ENCODE assay signal across 12 cellular contexts in the genomic region with DNA sequence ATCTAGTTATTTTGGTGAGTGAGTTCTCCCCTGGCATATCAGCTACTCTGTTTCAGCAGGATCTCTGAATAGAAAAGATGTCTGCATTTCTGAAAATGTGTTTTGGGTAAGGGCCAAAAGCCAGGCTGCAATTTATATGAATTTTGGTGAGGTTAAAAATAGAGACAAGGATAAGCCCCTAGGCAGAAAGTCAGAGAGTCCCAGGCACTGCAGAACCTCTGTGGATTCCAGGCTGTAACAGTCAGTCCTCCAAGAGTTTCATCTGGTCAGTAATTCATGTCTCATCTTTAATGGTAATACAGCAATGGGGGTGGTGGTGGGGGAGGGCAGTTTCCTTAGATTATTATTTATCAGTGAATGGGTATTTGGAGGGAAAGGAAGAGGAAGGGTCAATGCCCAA. TPM values are rescaled to one million over a fixed set of nuclear protein-coding genes. Genes with fewer than 3 reads are reported as not detected.
"Had no signal": no experiment of that assay in that cellular context is flagged by ENCODE, and none has a peak within 500 bp of the region (broad histone marks: within the 10 kb centered on the region; RNA-seq: fewer than 3 reads in every experiment).

No MANE protein-coding gene starts in this region.

- H3K9me3 ChIP-seq: mucosa of descending colon, ovary, thyroid gland had no signal

- H3K4me3 ChIP-seq: cardiac muscle cell, hepatocyte, mucosa of descending colon, ovary, thyroid gland had no signal

- H3K27me3 ChIP-seq: cardiac muscle cell, hepatocyte, ovary, thyroid gland had no signal

- H2AFZ ChIP-seq: hepatocyte had no signal

- H3K36me3 Mint-ChIP-seq: natural killer cell treated with Interleukin-12 subunit alpha and Interleukin-12 subunit beta and Interleukin-15 and Interleukin-18, amount 100 ng/mL, for 72 hours had no signal

- H3K27ac Mint-ChIP-seq: activated CD4-positive, alpha-beta memory T cell treated with anti-CD3 and anti-CD28 coated beads, Interleukin-2, amount 10 ng/mL, durations not matched to agents 7 days and 5 days; natural killer cell treated with Interleukin-12 subunit alpha and Interleukin-12 subunit beta and Interleukin-15 and Interleukin-18, amount 100 ng/mL, for 72 hours had no signal

- H3K79me2 ChIP-seq: hepatocyte had no signal

- H3K4me1 ChIP-seq: thyroid gland had no signal

- H3K27ac ChIP-seq: cardiac muscle cell, hepatocyte, ovary, thyroid gland had no signal

- H3K36me3 ChIP-seq: cardiac muscle cell, ovary, thyroid gland had no signal

- H3K4me2 ChIP-seq: hepatocyte had no signal

- ATAC-seq: mucosa of descending colon; natural killer cell treated with Interleukin-12 subunit alpha and Interleukin-12 subunit beta and Interleukin-15 and Interleukin-18, amount 100 ng/mL, for 72 hours had no signal

- DNase-seq: activated CD4-positive, alpha-beta memory T cell treated with anti-CD3 and anti-CD28 coated beads, Interleukin-2, amount 10 ng/mL, durations not matched to agents 7 days and 5 days; activated CD8-positive, alpha-beta memory T cell treated with anti-CD3 and anti-CD28 coated beads, Interleukin-2, amount 50 U/mL, for 48 hours; effector CD4-positive, alpha-beta T cell; mammary epithelial cell; mucosa of descending colon; ovary; stimulated activated CD4-positive, alpha-beta T cell treated with anti-CD3 and anti-CD28 coated beads, Interleukin-15, amount 100 ng/mL, for 24 hours; T-helper 9 cell; thyroid gland had no signal

- H3K4me3 Mint-ChIP-seq: activated CD4-positive, alpha-beta memory T cell treated with anti-CD3 and anti-CD28 coated beads, Interleukin-2, amount 10 ng/mL, durations not matched to agents 7 days and 5 days; natural killer cell treated with Interleukin-12 subunit alpha and Interleukin-12 subunit beta and Interleukin-15 and Interleukin-18, amount 100 ng/mL, for 72 hours had no signal

- H3K4me1 Mint-ChIP-seq: activated CD4-positive, alpha-beta memory T cell treated with anti-CD3 and anti-CD28 coated beads, Interleukin-2, amount 10 ng/mL, durations not matched to agents 7 days and 5 days had no signal

- H3K27me3 Mint-ChIP-seq: activated CD4-positive, alpha-beta memory T cell treated with anti-CD3 and anti-CD28 coated beads, Interleukin-2, amount 10 ng/mL, durations not matched to agents 7 days and 5 days; natural killer cell treated with Interleukin-12 subunit alpha and Interleukin-12 subunit beta and Interleukin-15 and Interleukin-18, amount 100 ng/mL, for 72 hours had no signal

RNA-seq across cellular contexts. Expression of gene HDGFL1, which starts 53.0 kb away (rescaled TPM):
- polyA plus RNA-seq: cardiac muscle cell, hepatocyte, mammary epithelial cell had no signal
